In the genomic region with DNA sequence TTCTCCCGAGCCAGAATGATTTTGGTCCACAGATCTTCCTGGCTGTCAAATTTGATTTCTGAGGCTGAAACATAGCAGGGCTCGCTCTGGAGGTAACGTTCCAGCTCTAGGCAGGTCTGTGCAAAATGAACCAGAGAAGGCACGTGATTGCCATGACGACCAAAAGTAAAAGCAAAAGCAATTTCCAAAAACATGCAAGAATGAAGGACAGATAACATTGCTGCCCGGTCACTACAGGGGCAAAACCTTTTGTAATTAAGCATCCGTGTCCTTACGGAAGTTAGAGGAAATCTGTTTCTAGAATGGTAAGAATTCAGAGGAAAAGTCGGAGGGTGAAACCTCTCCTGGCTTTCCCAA, we compare ENCODE assay signal across 1 cellular context.
A peak's percentile ranks its signal among the peaks of the same experiment; 100 is the strongest.
TF ChIP-seq lines count a peak whose summit lies in the region.

No MANE protein-coding gene starts in this region.

TF ChIP-seq in HepG2, 621 proteins besides CTCF, POLR2A, EP300 and RAD21 (continued from another document):
- TF ChIP-seq, protein P1, sequence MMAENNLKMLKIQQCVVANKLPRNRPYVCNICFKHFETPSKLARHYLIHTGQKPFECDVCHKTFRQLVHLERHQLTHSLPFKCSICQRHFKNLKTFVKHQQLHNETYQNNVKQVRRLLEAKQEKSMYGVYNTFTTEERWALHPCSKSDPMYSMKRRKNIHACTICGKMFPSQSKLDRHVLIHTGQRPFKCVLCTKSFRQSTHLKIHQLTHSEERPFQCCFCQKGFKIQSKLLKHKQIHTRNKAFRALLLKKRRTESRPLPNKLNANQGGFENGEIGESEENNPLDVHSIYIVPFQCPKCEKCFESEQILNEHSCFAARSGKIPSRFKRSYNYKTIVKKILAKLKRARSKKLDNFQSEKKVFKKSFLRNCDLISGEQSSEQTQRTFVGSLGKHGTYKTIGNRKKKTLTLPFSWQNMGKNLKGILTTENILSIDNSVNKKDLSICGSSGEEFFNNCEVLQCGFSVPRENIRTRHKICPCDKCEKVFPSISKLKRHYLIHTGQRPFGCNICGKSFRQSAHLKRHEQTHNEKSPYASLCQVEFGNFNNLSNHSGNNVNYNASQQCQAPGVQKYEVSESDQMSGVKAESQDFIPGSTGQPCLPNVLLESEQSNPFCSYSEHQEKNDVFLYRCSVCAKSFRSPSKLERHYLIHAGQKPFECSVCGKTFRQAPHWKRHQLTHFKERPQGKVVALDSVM (CRISPR knock-in tag; IDR thresholded peaks at IDR 0.05): no peak
- TF ChIP-seq ZNF570 (CRISPR knock-in tag; IDR thresholded peaks at IDR 0.05; ENCODE audit: borderline replicate concordance) (no peak), RBFOX2 (IDR thresholded peaks at IDR 0.05; ENCODE audit: low read depth, low read length) (peak; percentile 1; the same call in 1 of the 2 replicates), ZNF451 (CRISPR knock-in tag; IDR thresholded peaks at IDR 0.05) (no peak), RBM22 (optimal IDR thresholded peaks at IDR 0.05; ENCODE audit: low read length) (peak; percentile 37), SIN3A (IDR thresholded peaks at IDR 0.05; ENCODE audit: borderline replicate concordance, low read depth, low read length) (0 out of 2 replicates have a peak, but pooled peaks have one; percentile 18), ZBTB21 (CRISPR knock-in tag; IDR thresholded peaks at IDR 0.05) (no peak), POLR2G (IDR thresholded peaks at IDR 0.05; ENCODE audit: low read depth, low read length) (peak; percentile 55), ZNF572 (CRISPR knock-in tag; IDR thresholded peaks at IDR 0.05) (no peak), ZNF296 (CRISPR knock-in tag; conservative IDR thresholded peaks at IDR 0.05) (no peak)
- TF ChIP-seq, protein P2, sequence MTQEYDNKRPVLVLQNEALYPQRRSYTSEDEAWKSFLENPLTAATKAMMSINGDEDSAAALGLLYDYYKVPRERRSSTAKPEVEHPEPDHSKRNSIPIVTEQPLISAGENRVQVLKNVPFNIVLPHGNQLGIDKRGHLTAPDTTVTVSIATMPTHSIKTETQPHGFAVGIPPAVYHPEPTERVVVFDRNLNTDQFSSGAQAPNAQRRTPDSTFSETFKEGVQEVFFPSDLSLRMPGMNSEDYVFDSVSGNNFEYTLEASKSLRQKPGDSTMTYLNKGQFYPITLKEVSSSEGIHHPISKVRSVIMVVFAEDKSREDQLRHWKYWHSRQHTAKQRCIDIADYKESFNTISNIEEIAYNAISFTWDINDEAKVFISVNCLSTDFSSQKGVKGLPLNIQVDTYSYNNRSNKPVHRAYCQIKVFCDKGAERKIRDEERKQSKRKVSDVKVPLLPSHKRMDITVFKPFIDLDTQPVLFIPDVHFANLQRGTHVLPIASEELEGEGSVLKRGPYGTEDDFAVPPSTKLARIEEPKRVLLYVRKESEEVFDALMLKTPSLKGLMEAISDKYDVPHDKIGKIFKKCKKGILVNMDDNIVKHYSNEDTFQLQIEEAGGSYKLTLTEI (CRISPR knock-in tag; conservative IDR thresholded peaks at IDR 0.05): no peak
- TF ChIP-seq, protein P3, sequence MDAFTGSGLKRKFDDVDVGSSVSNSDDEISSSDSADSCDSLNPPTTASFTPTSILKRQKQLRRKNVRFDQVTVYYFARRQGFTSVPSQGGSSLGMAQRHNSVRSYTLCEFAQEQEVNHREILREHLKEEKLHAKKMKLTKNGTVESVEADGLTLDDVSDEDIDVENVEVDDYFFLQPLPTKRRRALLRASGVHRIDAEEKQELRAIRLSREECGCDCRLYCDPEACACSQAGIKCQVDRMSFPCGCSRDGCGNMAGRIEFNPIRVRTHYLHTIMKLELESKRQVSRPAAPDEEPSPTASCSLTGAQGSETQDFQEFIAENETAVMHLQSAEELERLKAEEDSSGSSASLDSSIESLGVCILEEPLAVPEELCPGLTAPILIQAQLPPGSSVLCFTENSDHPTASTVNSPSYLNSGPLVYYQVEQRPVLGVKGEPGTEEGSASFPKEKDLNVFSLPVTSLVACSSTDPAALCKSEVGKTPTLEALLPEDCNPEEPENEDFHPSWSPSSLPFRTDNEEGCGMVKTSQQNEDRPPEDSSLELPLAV (CRISPR knock-in tag; conservative IDR thresholded peaks at IDR 0.05; ENCODE audit: low read depth): no peak
